ENCODE assay signal across 20 cellular contexts in the genomic region with DNA sequence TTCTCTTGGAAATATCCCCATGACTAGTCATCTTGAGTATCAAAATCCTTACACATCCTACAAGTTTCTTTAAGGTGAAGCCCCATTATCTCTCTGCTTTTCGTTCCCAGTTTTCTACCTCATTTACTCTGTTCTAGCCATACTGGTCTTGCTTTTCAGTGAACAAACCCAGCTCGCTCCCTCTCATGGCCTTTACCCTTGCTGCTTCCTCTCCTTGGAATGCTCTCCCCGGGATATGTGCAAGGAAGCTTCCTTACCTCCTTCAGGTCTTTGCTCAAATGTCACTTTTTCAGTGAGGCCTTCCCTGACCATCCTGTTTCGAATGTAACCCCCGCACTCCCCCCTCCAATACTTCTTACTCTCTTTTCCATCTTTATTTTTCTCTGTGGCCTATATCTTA.
"Had no signal": no experiment of that assay in that cellular context is flagged by ENCODE, and none has a peak within 500 bp of the region (broad histone marks: within the 10 kb centered on the region; RNA-seq: fewer than 3 reads in every experiment).

No MANE protein-coding gene starts in this region.

- H3K4me3 ChIP-seq: SJSA1, SK-N-MC had no signal

- H3K27me3 ChIP-seq: SJSA1 had no signal

- H3K9me3 ChIP-seq: SJSA1 had no signal

- H3K4me1 ChIP-seq: SJSA1 had no signal

- H3K27ac ChIP-seq: HL-60, SJSA1, SK-N-MC had no signal

- DNase-seq: KBM-7, MV-4-11, NCI-H1092, NCI-H1105 treated with DMSO at 0.1 percent for 48 hours, NCI-H1417 treated with DMSO at 0.1 percent for 48 hours, NCI-H146, NCI-H1694 treated with DMSO at 0.1 percent for 48 hours, NCI-H1930, NCI-H2081, NCI-H2107, NCI-H2227 treated with DMSO at 0.1 percent for 48 hours, NCI-H524, NCI-H69, NCI-H774, Right ventricle myocardium superior, RPMI8226, SIG-M5 had no signal

- H3K36me3 ChIP-seq: SJSA1 had no signal
